Comparison of ENCODE assay signal across 13 cellular contexts in genomic region chr2:177291701-177292100, GRCh38.
"Had no signal": no experiment of that assay in that cellular context is flagged by ENCODE, and none has a peak within 500 bp of the region (broad histone marks: within the 10 kb centered on the region; RNA-seq: fewer than 3 reads in every experiment).

No MANE protein-coding gene starts in this region.

- ATAC-seq: pancreas had no signal

- H3K9me3 Mint-ChIP-seq: endodermal cell, neural progenitor cell had no signal

- H3K4me3 Mint-ChIP-seq: activated naive CD8-positive, alpha-beta T cell; endodermal cell; neural progenitor cell had no signal

- H3K27ac Mint-ChIP-seq: endodermal cell, neural progenitor cell had no signal

- H3K27me3 Mint-ChIP-seq: activated naive CD8-positive, alpha-beta T cell had no signal

- DNase-seq: endodermal cell; erythroblast; hippocampal formation; pancreas; SJCRH30; stimulated activated CD4-positive, alpha-beta T cell treated with anti-CD3 and anti-CD28 coated beads, Interleukin-4, amount 100 ng/mL, for 1 hour; SW 1271; tibial artery; uterus had no signal

- H3K27ac ChIP-seq: ascending aorta, neural progenitor cell, pancreas, SJCRH30, tibial artery, uterus, VCaP had no signal
